Comparison of ENCODE assay signal across 19 cellular contexts in the genomic region with DNA sequence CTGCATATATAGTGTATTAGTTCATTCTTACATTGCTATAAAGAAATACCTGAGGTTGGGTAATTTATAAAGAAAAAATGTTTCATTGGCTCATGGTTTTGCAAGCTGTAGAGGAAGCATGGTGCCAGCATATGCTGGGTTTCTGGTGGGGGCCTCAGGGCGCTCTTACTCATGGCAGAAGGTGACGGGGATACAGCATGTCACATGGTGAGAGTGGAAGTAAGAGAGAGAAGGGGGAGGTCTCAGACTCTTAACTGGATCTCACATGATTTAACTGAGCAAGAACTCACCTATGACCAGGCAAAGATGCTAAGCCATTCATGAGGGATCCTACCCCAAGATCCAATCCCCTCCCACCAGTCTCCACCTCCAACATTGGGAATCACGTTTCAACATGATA.
"Had no signal": no experiment of that assay in that cellular context is flagged by ENCODE, and none has a peak within 500 bp of the region (broad histone marks: within the 10 kb centered on the region; RNA-seq: fewer than 3 reads in every experiment).

No MANE protein-coding gene starts in this region.

- H3K9me3 ChIP-seq: ovary, suprapubic skin, thyroid gland, upper lobe of left lung, uterus had no signal

- H3K4me3 ChIP-seq: hepatocyte, neural progenitor cell, ovary, smooth muscle cell, suprapubic skin, thyroid gland, upper lobe of left lung, uterus had no signal

- H3K9me3 Mint-ChIP-seq: dendritic cell treated with granulocyte-macrophage colony-stimulating factor and Interleukin-4, amounts not matched to agents 40 ng/mL and 50 ng/mL, for 4 days; effector memory CD8-positive, alpha-beta T cell; natural killer cell treated with Interleukin-12 subunit alpha and Interleukin-12 subunit beta and Interleukin-15 and Interleukin-18, amount 100 ng/mL, for 72 hours had no signal

- ATAC-seq: effector memory CD8-positive, alpha-beta T cell; natural killer cell treated with Interleukin-12 subunit alpha and Interleukin-12 subunit beta and Interleukin-15 and Interleukin-18, amount 100 ng/mL, for 72 hours; right cardiac atrium had no signal

- H3K27ac Mint-ChIP-seq: dendritic cell treated with granulocyte-macrophage colony-stimulating factor and Interleukin-4, amounts not matched to agents 40 ng/mL and 50 ng/mL, for 4 days; effector memory CD8-positive, alpha-beta T cell; natural killer cell treated with Interleukin-12 subunit alpha and Interleukin-12 subunit beta and Interleukin-15 and Interleukin-18, amount 100 ng/mL, for 72 hours; neural progenitor cell had no signal

- H3K4me1 Mint-ChIP-seq: neural progenitor cell had no signal

- H3K4me1 ChIP-seq: neural progenitor cell, suprapubic skin, thyroid gland, upper lobe of left lung, uterus had no signal

- H3K36me3 ChIP-seq: neural progenitor cell, ovary, suprapubic skin, thyroid gland, upper lobe of left lung, uterus had no signal

- H3K36me3 Mint-ChIP-seq: natural killer cell treated with Interleukin-12 subunit alpha and Interleukin-12 subunit beta and Interleukin-15 and Interleukin-18, amount 100 ng/mL, for 72 hours; neural progenitor cell had no signal

- H3K27me3 Mint-ChIP-seq: effector memory CD8-positive, alpha-beta T cell had no signal

- H3K27ac ChIP-seq: hepatocyte, neural progenitor cell, ovary, suprapubic skin, thyroid gland, upper lobe of left lung, uterus had no signal

- H3K4me3 Mint-ChIP-seq: dendritic cell treated with granulocyte-macrophage colony-stimulating factor and Interleukin-4, amounts not matched to agents 40 ng/mL and 50 ng/mL, for 4 days; effector memory CD8-positive, alpha-beta T cell; natural killer cell treated with Interleukin-12 subunit alpha and Interleukin-12 subunit beta and Interleukin-15 and Interleukin-18, amount 100 ng/mL, for 72 hours; neural progenitor cell had no signal

- H3K27me3 ChIP-seq: hepatocyte, neural progenitor cell, ovary, thyroid gland, upper lobe of left lung, uterus had no signal

- DNase-seq: effector memory CD8-positive, alpha-beta T cell; erythroblast; foreskin melanocyte; head of caudate nucleus; kidney glomerular epithelial cell; nucleus accumbens; ovary; right cardiac atrium; stimulated activated CD4-positive, alpha-beta T cell treated with anti-CD3 and anti-CD28 coated beads, Interleukin-2, amount 100 ng/mL, for 48 hours; stimulated activated naive CD4-positive, alpha-beta T cell treated with Interleukin-2 at 50 U/mL for 16 hours; thyroid gland; upper lobe of left lung; uterus had no signal
